In genomic region chr15:87764461-87765236, GRCh38 we compare ENCODE assay signal across 11 cellular contexts.
A peak's percentile ranks its signal among the peaks of the same experiment; 100 is the strongest.
DNase-seq lines count a peak whose midpoint lies in the region; ATAC-seq, FAIRE-seq and TF ChIP-seq lines count a peak whose summit lies in the region.
"Had no signal": no experiment of that assay in that cellular context is flagged by ENCODE, and none has a peak within 500 bp of the region (broad histone marks: within the 10 kb centered on the region; RNA-seq: fewer than 3 reads in every experiment).

No MANE protein-coding gene starts in this region.

- H3K9me3 ChIP-seq in K562 (replicated peaks; ENCODE audit: control insufficient read depth, insufficient read depth, low read depth, low read length) (no peaks in the 10 kb centered on the region; the same call in 1 of the 2 replicates), ascending aorta (no peaks in the 10 kb centered on the region)
- H3K9me3 ChIP-seq: Caco-2 had no signal

- DNase-seq in AG10803 (ENCODE audit: low read depth) (peak; percentile 90), NCI-H226 (peak; percentile 98), K562 (ENCODE audit: extremely low read depth in 1 of 4, low spot score in 3 of 4) (no peak), kidney epithelial cell (ENCODE audit: low read depth) (peak; percentile 58), COLO829 (ENCODE audit: low spot score) (no peak), ascending aorta (ENCODE audit: low spot score in 2 of 2) (no peak)
- DNase-seq in NK-92 treated with Interleukin-12 subunit alpha and Interleukin-12 subunit beta, amount 100 ng/mL, for 24 hours (lab: John Stamatoyannopoulos, UW): no peak
- DNase-seq: Caco-2, MM.1S had no signal

- no peak for TF ChIP-seq EP300 in K562 (IDR thresholded peaks at IDR 0.05; ENCODE audit: low read length)

- TF ChIP-seq CTCF in AG10803 (conservative IDR thresholded peaks at IDR 0.05; ENCODE audit: low read length) (no peak), K562 (IDR thresholded peaks at IDR 0.05 in 2 of 3, conservative IDR thresholded peaks at IDR 0.05 in 1 of 3; ENCODE audit: insufficient read depth in 2 of 3, low read depth in 1 of 3, low read length in 3 of 3) (no peak), kidney epithelial cell (IDR thresholded peaks at IDR 0.05; ENCODE audit: insufficient read depth, low read length, poor library complexity, severe bottlenecking) (no peak), ascending aorta (IDR thresholded peaks at IDR 0.05) (no peak)

- H3K27me3 ChIP-seq in K562 (ENCODE audit: control insufficient read depth in 2 of 2, insufficient read depth in 2 of 2, low read length in 2 of 2) (peaks cover 0 to 4% of the 10 kb centered on the region in 2 experiments; a peak in 1 of 5 replicates), kidney epithelial cell (ENCODE audit: control insufficient read depth, insufficient read depth, low read length) (no peaks in the 10 kb centered on the region), ascending aorta (no peaks in the 10 kb centered on the region)

- ATAC-seq in K562 (no peak), HG03045 (IDR thresholded peaks at IDR 0.05; ENCODE audit: unreplicated experiment) (no peak)

- TF ChIP-seq POLR2A in K562 (conservative IDR thresholded peaks at IDR 0.05): no peak

- 0 out of 2 replicates have a peak overlapping the region, but pooled peaks have one; percentile 9 for H2AFZ ChIP-seq in K562 (ENCODE audit: low read depth, low read length)

- intact Hi-C loops in K562 (cut with micrococcal nuclease): no loop called here
- intact Hi-C loops in ascending aorta (cut with DNase I): no loop called here

- H3K4me3 ChIP-seq in AG10803 (ENCODE audit: low read length) (no peak overlapping the region), K562 (no peak overlapping the region), kidney epithelial cell (ENCODE audit: low read depth, low read length) (no peak overlapping the region), ascending aorta (no peak overlapping the region)

- no peaks in the 10 kb centered on the region for H3K79me2 ChIP-seq in K562 (ENCODE audit: control insufficient read depth, insufficient read depth, low read length)

- BruUV-seq in K562 (replicated peaks; lab: Mats Ljungman, UMichigan): no TSS peak

- WGBS in K562 (ENCODE audit: insufficient coverage, low coverage, missing lambda C conversion rate): 21% methylated on average over 4 of the region's 4 CpGs

- no peaks in the 10 kb centered on the region for H3K9me1 ChIP-seq in K562 (ENCODE audit: control insufficient read depth, insufficient read depth, low read length)

- no peak overlapping the region for H3K9ac ChIP-seq in K562 (ENCODE audit: insufficient read depth in 1 of 2, low read depth in 2 of 2, low read length in 2 of 2)

- no peak for FAIRE-seq in K562 (lab: Jason Lieb, UNC)
- FAIRE-seq: GM18507 had no signal

- no peak for TF ChIP-seq RAD21 in K562 (CRISPR knock-in tag; conservative IDR thresholded peaks at IDR 0.05 in 1 of 2, IDR thresholded peaks at IDR 0.05 in 1 of 2)

- H3K36me3 ChIP-seq in K562 (ENCODE audit: control insufficient read depth, insufficient read depth, low read length) (no peaks in the 10 kb centered on the region), kidney epithelial cell (ENCODE audit: control insufficient read depth, insufficient read depth, low read length) (no peaks in the 10 kb centered on the region), ascending aorta (no peaks in the 10 kb centered on the region)

- CTCF ChIA-PET in K562 (lab: Yijun Ruan, JAX; ENCODE audit: low intra/inter-chr PET ratio): no interaction called here

- H3K4me1 ChIP-seq in K562 (replicated peaks in 1 of 2; ENCODE audit: control insufficient read depth in 2 of 2, insufficient read depth in 2 of 2, low read length in 2 of 2): peaks cover 0 to 9% of the 10 kb centered on the region in 2 experiments; a peak in 2 of 5 replicates
- peaks cover 0 to 3% of the 10 kb centered on the region in 2 donors for H3K4me1 ChIP-seq in ascending aorta
- H3K4me1 ChIP-seq: Caco-2 had no signal

- H3K27ac ChIP-seq in K562 (ENCODE audit: extremely low read depth, low read depth, low read length) (no peak overlapping the region), ascending aorta (no peak overlapping the region)

- no peak overlapping the region for H3K4me2 ChIP-seq in K562 (ENCODE audit: insufficient read depth, low read length)

- no peaks in the 10 kb centered on the region for H4K20me1 ChIP-seq in K562 (replicated peaks; ENCODE audit: control insufficient read depth, insufficient read depth, low read length)

- POLR2A ChIA-PET in K562 (lab: Yijun Ruan, JAX): interaction anchor here (1.5 kb wide), 1 partner anchor 11 kb away, joined by 6 read pairs; no protein-coding TSS in a partner anchor

- in situ Hi-C loops in K562 (cut with MboI): no loop called here

TF ChIP-seq in K562, 482 proteins besides CTCF, POLR2A, EP300 and RAD21:
- TF ChIP-seq CREB3L1 (IDR thresholded peaks at IDR 0.05; ENCODE audit: borderline replicate concordance, low read depth) (no peak), CCAR2 (IDR thresholded peaks at IDR 0.05; ENCODE audit: low read depth, low read length) (no peak), CEBPZ (IDR thresholded peaks at IDR 0.05; ENCODE audit: borderline replicate concordance, low read depth, low read length) (no peak), NFATC3 (IDR thresholded peaks at IDR 0.05) (no peak), GABPB2 (CRISPR knock-in tag; conservative IDR thresholded peaks at IDR 0.05) (no peak), IRF2 (CRISPR knock-in tag; IDR thresholded peaks at IDR 0.05) (no peak), E4F1 (CRISPR knock-in tag; IDR thresholded peaks at IDR 0.05; ENCODE audit: borderline replicate concordance) (no peak), MCM2 (IDR thresholded peaks at IDR 0.05; ENCODE audit: low read depth) (no peak)

Comparison
In these comparisons a context has a peak if more than half of its experiments do, and no peak if none do; other contexts are left out.
1. DNase-seq: peak in AG10803 (single experiment), NCI-H226 (single experiment) and kidney epithelial cell (single experiment); none in K562 (0 of 4), COLO829 (single experiment), NK-92 treated with Interleukin-12 subunit alpha and Interleukin-12 subunit beta, amount 100 ng/mL, for 24 hours (single experiment) and ascending aorta (0 of 2).